ENCODE assay signal across 19 cellular contexts in the genomic region with DNA sequence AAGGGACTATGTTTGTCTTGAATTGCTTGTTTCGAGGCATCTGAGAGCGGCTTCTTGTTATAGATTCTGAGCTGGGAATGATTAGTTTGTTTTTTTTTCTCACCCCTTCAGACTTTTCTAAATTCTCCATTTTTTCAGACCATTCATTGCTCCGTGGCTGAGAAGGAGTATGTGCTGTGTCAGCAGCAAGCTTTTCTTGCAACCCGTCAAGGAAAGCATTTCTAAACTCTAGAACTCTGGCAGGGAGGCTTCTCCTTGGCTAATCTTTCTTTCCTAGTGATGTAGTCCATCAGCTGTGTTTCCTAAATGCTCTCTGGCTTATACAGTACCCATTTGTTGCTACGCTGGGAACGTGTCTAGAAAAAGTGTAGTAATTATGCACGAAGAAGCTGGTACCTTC.
DNase-seq lines count a peak whose midpoint lies in the region; ATAC-seq and TF ChIP-seq lines count a peak whose summit lies in the region.
"Had no signal": no experiment of that assay in that cellular context is flagged by ENCODE, and none has a peak within 500 bp of the region (broad histone marks: within the 10 kb centered on the region; RNA-seq: fewer than 3 reads in every experiment).

No MANE protein-coding gene starts in this region.

- H3K9me3 ChIP-seq in DND-41 (ENCODE audit: insufficient read depth, low read length, severe bottlenecking) (no peaks in the 10 kb centered on the region), hepatocyte (ENCODE audit: low read depth) (no peaks in the 10 kb centered on the region), smooth muscle cell (replicated peaks; ENCODE audit: low read depth) (no peaks in the 10 kb centered on the region)

- H3K79me2 ChIP-seq in DND-41 (ENCODE audit: insufficient read depth, low read length) (peaks cover 26% of the 10 kb centered on the region), hepatocyte (peaks cover 8% of the 10 kb centered on the region), smooth muscle cell (ENCODE audit: low read depth) (peaks cover 6% of the 10 kb centered on the region)

- H4K20me1 ChIP-seq in DND-41 (ENCODE audit: insufficient read depth, low read length) (no peaks in the 10 kb centered on the region), hepatocyte (ENCODE audit: insufficient read depth, poor library complexity, severe bottlenecking) (peaks cover 2% of the 10 kb centered on the region), smooth muscle cell (ENCODE audit: low read depth) (peaks cover 4% of the 10 kb centered on the region)
- H4K20me1 ChIP-seq: BLaER1 treated with 17β-estradiol and CSF1 and Interleukin-3, amounts not matched to agents 10 nM and 100 nM had no signal

- H3K27ac ChIP-seq in DND-41 (ENCODE audit: low read length) = peak overlapping the region; percentile 21; the same call in 1 of the 2 replicates
- H3K27ac ChIP-seq in hepatocyte = no peak overlapping the region
- H3K27ac ChIP-seq in smooth muscle cell (ENCODE audit: low read depth) = peak overlapping the region; percentile 40
- H3K27ac ChIP-seq: BLaER1 treated with 17β-estradiol and CSF1 and Interleukin-3, amounts not matched to agents 10 nM and 100 nM had no signal

- H3K4me1 Mint-ChIP-seq in chondrocyte (ENCODE audit: low read depth) = peaks cover 27% of the 10 kb centered on the region

- H3K27ac Mint-ChIP-seq in chondrocyte (ENCODE audit: unreplicated experiment) = peak overlapping the region; percentile 83
- H3K27ac Mint-ChIP-seq: CD8-positive, alpha-beta T cell had no signal

- H3K9ac ChIP-seq in DND-41 (ENCODE audit: low read depth, low read length) = no peak overlapping the region
- no peak overlapping the region for H3K9ac ChIP-seq in smooth muscle cell (ENCODE audit: low read depth)
- H3K9ac ChIP-seq: BLaER1 treated with 17β-estradiol and CSF1 and Interleukin-3, amounts not matched to agents 10 nM and 100 nM had no signal

- H3K9me3 Mint-ChIP-seq in chondrocyte (ENCODE audit: low read depth) = peaks cover 3% of the 10 kb centered on the region
- H3K9me3 Mint-ChIP-seq: CD8-positive, alpha-beta T cell had no signal

- H3K27me3 ChIP-seq in DND-41 (ENCODE audit: insufficient read depth, low read length, poor library complexity) (no peaks in the 10 kb centered on the region), hepatocyte (no peaks in the 10 kb centered on the region), smooth muscle cell (ENCODE audit: low read depth) (no peaks in the 10 kb centered on the region)
- H3K27me3 ChIP-seq: BLaER1 treated with 17β-estradiol and CSF1 and Interleukin-3, amounts not matched to agents 10 nM and 100 nM had no signal

- no peak for ATAC-seq in DND-41 (ENCODE audit: insufficient read depth, low read depth)
- ATAC-seq: CD8-positive, alpha-beta T cell; PC-3 had no signal

- peaks cover 3% of the 10 kb centered on the region for H3K36me3 Mint-ChIP-seq in chondrocyte (ENCODE audit: low read depth)

- no peak for DNase-seq in DND-41
- no peak for DNase-seq in chondrocyte (ENCODE audit: low spot score)
- no peak for DNase-seq in hepatocyte (ENCODE audit: low spot score)
- no peak for DNase-seq in smooth muscle cell (lab: John Stamatoyannopoulos, UW; ENCODE audit: unreplicated experiment)
- no peak for DNase-seq in mesenteric fat pad (ENCODE audit: low spot score)
- DNase-seq in NCI-H2081 (lab: John Stamatoyannopoulos, UW) = no peak
- DNase-seq in T1000 (lab: John Stamatoyannopoulos, UW) = no peak
- DNase-seq: Calu3; CD8-positive, alpha-beta T cell; EL; KBM-7; NCI-H1417 treated with DMSO at 0.1 percent for 48 hours; NCI-H187 treated with DMSO at 0.1 percent for 48 hours; NCI-H345; NCI-H524 treated with DMSO at 0.1 percent for 48 hours; PC-3; RPMI8226; SIG-M5 had no signal

- H3K4me3 Mint-ChIP-seq in chondrocyte (ENCODE audit: unreplicated experiment) = peak overlapping the region; percentile 38
- H3K4me3 Mint-ChIP-seq: CD8-positive, alpha-beta T cell had no signal

- peaks cover 17% of the 10 kb centered on the region for H3K36me3 ChIP-seq in DND-41 (ENCODE audit: insufficient read depth, low read length)
- H3K36me3 ChIP-seq in hepatocyte (replicated peaks; ENCODE audit: insufficient read depth, low read depth) = no peaks in the 10 kb centered on the region
- no peaks in the 10 kb centered on the region for H3K36me3 ChIP-seq in smooth muscle cell (ENCODE audit: low read depth)

- H3K27me3 Mint-ChIP-seq in chondrocyte (ENCODE audit: low read depth) = no peaks in the 10 kb centered on the region

- H3K4me2 ChIP-seq in DND-41 (ENCODE audit: insufficient read depth, low read length) (no peak overlapping the region), hepatocyte (peak overlapping the region; percentile 41), smooth muscle cell (peak overlapping the region; percentile 49)
- H3K4me2 ChIP-seq: BLaER1 treated with 17β-estradiol and CSF1 and Interleukin-3, amounts not matched to agents 10 nM and 100 nM had no signal

- H2AFZ ChIP-seq in DND-41 (ENCODE audit: low read depth, low read length) (no peak overlapping the region), hepatocyte (no peak overlapping the region), smooth muscle cell (ENCODE audit: low read depth) (no peak overlapping the region)

- TF ChIP-seq CTCF in DND-41 (IDR thresholded peaks at IDR 0.05; ENCODE audit: borderline replicate concordance, extremely low read depth, low read length, poor library complexity, severe bottlenecking) = no peak
- no peak for TF ChIP-seq CTCF in chondrocyte (IDR thresholded peaks at IDR 0.05)
- no peak for TF ChIP-seq CTCF in hepatocyte (IDR thresholded peaks at IDR 0.05; ENCODE audit: poor library complexity)
- TF ChIP-seq CTCF in smooth muscle cell (IDR thresholded peaks at IDR 0.05; ENCODE audit: borderline replicate concordance, insufficient read depth, poor library complexity, severe bottlenecking) = no peak

- H3K4me1 ChIP-seq in DND-41 (ENCODE audit: insufficient read depth, low read length) (peaks cover 17% of the 10 kb centered on the region), hepatocyte (ENCODE audit: insufficient read depth) (peaks cover 6% of the 10 kb centered on the region), smooth muscle cell (ENCODE audit: low read depth) (no peaks in the 10 kb centered on the region)

- H3K9me2 ChIP-seq in hepatocyte (replicated peaks; ENCODE audit: insufficient read depth) = no peaks in the 10 kb centered on the region

- WGBS in hepatocyte (ENCODE audit: low lambda C conversion rate, missing lambda C conversion rate) = 76% methylated on average over 7 of the region's 7 CpGs
- WGBS in smooth muscle cell (ENCODE audit: low lambda C conversion rate) = 57% methylated on average over 7 of the region's 7 CpGs

- H3K4me3 ChIP-seq in DND-41 (ENCODE audit: low read depth in 1 of 2, low read length in 2 of 2) (no peak overlapping the region), hepatocyte (no peak overlapping the region), smooth muscle cell (no peak overlapping the region)
- H3K4me3 ChIP-seq: BLaER1 treated with 17β-estradiol and CSF1 and Interleukin-3, amounts not matched to agents 10 nM and 100 nM had no signal

- no peaks in the 10 kb centered on the region for H3F3A ChIP-seq in smooth muscle cell (ENCODE audit: low read depth)
